In the genomic region with DNA sequence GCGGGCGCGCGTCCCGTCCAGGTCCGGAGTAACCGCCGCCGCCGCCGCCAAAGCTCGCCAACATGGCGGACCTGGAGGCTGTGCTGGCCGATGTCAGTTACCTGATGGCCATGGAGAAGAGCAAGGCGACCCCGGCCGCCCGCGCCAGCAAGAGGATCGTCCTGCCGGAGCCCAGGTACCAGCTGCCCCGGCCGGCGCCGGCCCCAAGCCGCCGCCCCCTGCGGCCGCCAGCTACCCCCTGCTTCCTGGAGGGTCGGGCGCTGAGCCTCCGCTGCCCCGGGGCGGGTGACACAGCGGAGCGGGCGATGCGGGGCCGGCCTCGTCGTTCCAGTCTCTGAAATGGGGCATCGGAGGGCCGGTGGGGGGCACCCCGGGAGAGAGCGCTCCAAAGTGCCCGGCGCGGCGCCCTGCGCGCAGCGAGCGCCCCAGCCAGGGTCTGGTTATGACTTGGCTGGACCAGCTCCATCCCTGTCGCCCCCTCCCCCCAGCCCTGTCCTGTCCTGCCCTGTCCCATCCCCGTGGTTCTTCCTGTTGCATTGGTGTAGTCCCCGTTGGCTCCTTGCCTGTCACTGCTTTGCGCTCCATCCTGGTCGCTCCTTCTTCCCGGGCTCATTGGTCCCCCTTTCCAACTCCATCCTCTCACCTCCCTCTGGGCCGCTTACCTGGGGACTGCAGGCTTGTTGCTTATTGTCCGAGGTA, we compare ENCODE assay signal across 8 cellular contexts. TPM values are rescaled to one million over a fixed set of nuclear protein-coding genes. Genes with fewer than 3 reads are reported as not detected.
DNase-seq lines count a peak whose midpoint lies in the region; ATAC-seq and TF ChIP-seq lines count a peak whose summit lies in the region.

No MANE protein-coding gene starts in this region.

- TF ChIP-seq POLR2A in IMR-90 (IDR thresholded peaks at IDR 0.05; ENCODE audit: low read depth, low read length) (no peak), heart left ventricle (IDR thresholded peaks at IDR 0.05) (no peak), prostate gland (IDR thresholded peaks at IDR 0.05) (no peak)

- dilution Hi-C loops in IMR-90 (cut with HindIII; ENCODE audit: low sequenced_read_pairs, unreplicated experiment), result no loop called here

- TF ChIP-seq CTCF in IMR-90 (conservative IDR thresholded peaks at IDR 0.05; ENCODE audit: low read depth, low read length), result no peak
- TF ChIP-seq CTCF in heart left ventricle (IDR thresholded peaks at IDR 0.05), result no peak
- TF ChIP-seq CTCF in prostate gland (IDR thresholded peaks at IDR 0.05), result no peak

- H3K4me1 Mint-ChIP-seq in activated T-cell treated with anti-CD3 and anti-CD28 coated beads, Interleukin-2, amount 50 U/mL, for 4 hours (ENCODE audit: low read depth), result peaks cover 28% of the 10 kb centered on the region

- in situ Hi-C loops in IMR-90 (cut with MboI; ENCODE audit: low sequenced_read_pairs), result no loop called here

- H3K4me1 ChIP-seq in IMR-90 (ENCODE audit: control insufficient read depth, insufficient read depth, low read length) (no peaks in the 10 kb centered on the region), heart left ventricle (peaks cover 0 to 60% (median 10%) of the 10 kb centered on the region in 12 donors), prostate gland (replicated peaks) (peaks cover 4% of the 10 kb centered on the region)

- peak overlapping the region; percentile 84 for H2AFZ ChIP-seq in IMR-90 (replicated peaks; ENCODE audit: low read length, poor library complexity)

- no peak overlapping the region for H2BK15ac ChIP-seq in IMR-90 (ENCODE audit: low read depth, low read length)

- POLR2A ChIA-PET in IMR-90 (lab: Charles Lee; ENCODE audit: unreplicated experiment), result no interaction called here
- POLR2A ChIA-PET in HEK293T (lab: Yijun Ruan, JAX), result interaction anchor here (1.0 to 1.1 kb wide), 2 partner anchors 71 to 118 kb away, joined by 3 read pairs; no protein-coding TSS in a partner anchor

- no TSS peak for BruUV-seq in IMR-90 (replicated peaks; lab: Mats Ljungman, UMichigan)

- no peak overlapping the region for H4K91ac ChIP-seq in IMR-90 (ENCODE audit: insufficient read depth, low read depth, low read length)

- H2BK120ac ChIP-seq in IMR-90 (ENCODE audit: low read depth, low read length), result no peak overlapping the region

- H3K27me3 Mint-ChIP-seq in activated T-cell treated with anti-CD3 and anti-CD28 coated beads, Interleukin-2, amount 50 U/mL, for 4 hours (ENCODE audit: low read depth), result peaks cover 35% of the 10 kb centered on the region

- no peak overlapping the region for H4K8ac ChIP-seq in IMR-90 (ENCODE audit: low read depth in 2 of 2, low read length in 2 of 2)

- H4K20me1 ChIP-seq in IMR-90 (ENCODE audit: insufficient read depth, low read length), result no peaks in the 10 kb centered on the region

- H3K4me3 ChIP-seq in IMR-90 (ENCODE audit: insufficient read depth, low read depth, low read length) (peak overlapping the region; percentile 97), heart left ventricle (peak overlapping the region; percentile 69 to 96 (median 86)), prostate gland (peak overlapping the region; percentile 92 to 97)

- no peaks in the 10 kb centered on the region for H3K36me3 ChIP-seq in IMR-90 (ENCODE audit: control insufficient read depth, insufficient read depth, low read length)
- H3K36me3 ChIP-seq in heart left ventricle, result no peaks in the 10 kb centered on the region
- H3K36me3 ChIP-seq in prostate gland, result no peaks in the 10 kb centered on the region

- no peaks in the 10 kb centered on the region for H3K36me3 Mint-ChIP-seq in activated T-cell treated with anti-CD3 and anti-CD28 coated beads, Interleukin-2, amount 50 U/mL, for 4 hours (ENCODE audit: insufficient read depth)

- no peak overlapping the region for H3K23ac ChIP-seq in IMR-90 (ENCODE audit: low read depth, low read length)

- H3K9ac ChIP-seq in IMR-90 (ENCODE audit: low read depth, low read length), result no peak overlapping the region; the same call in 1 of the 2 replicates

- H2AK5ac ChIP-seq in IMR-90 (ENCODE audit: low read depth, low read length), result no peak overlapping the region

- intact Hi-C loops in IMR-90 (cut with micrococcal nuclease), result no loop called here
- intact Hi-C loops in heart left ventricle (cut with DNase I), result loop anchor here in 3 of 10 donors (10.0 kb wide), 2 partner anchors 100 to 130 kb away; no protein-coding TSS in a partner anchor
- intact Hi-C loops in prostate gland (cut with DNase I), result no loop called here
- intact Hi-C loops in posterior vena cava (cut with DNase I), result no loop called here

- no peak overlapping the region for H2BK20ac ChIP-seq in IMR-90 (ENCODE audit: low read depth, low read length)

- H3K14ac ChIP-seq in IMR-90 (replicated peaks; ENCODE audit: low read depth, low read length), result no peak overlapping the region

- peak overlapping the region; percentile 8 for H2AK9ac ChIP-seq in IMR-90 (replicated peaks; ENCODE audit: low read depth, low read length, poor library complexity)

- no peak overlapping the region for H3K27ac ChIP-seq in IMR-90 (ENCODE audit: insufficient read depth, low read length)
- H3K27ac ChIP-seq in heart left ventricle, result peak overlapping the region in 8 of 12 donors; percentile 55 to 87 (median 62)
- peak overlapping the region; percentile 78 to 87 for H3K27ac ChIP-seq in prostate gland

- no peak overlapping the region for H3K18ac ChIP-seq in IMR-90 (ENCODE audit: low read depth, low read length)

- H3K79me1 ChIP-seq in IMR-90 (ENCODE audit: low read depth in 1 of 2, low read length in 2 of 2), result no peaks in the 10 kb centered on the region

- H3K4ac ChIP-seq in IMR-90 (ENCODE audit: low read depth, low read length), result no peak overlapping the region

- ATAC-seq in IMR-90 (ENCODE audit: low read depth) (peak; percentile 53), heart left ventricle (peak in 2 of 4 donors; percentile 15 to 36)
- ATAC-seq in activated T-cell treated with anti-CD3 and anti-CD28 coated beads, Interleukin-2, amount 50 U/mL, for 4 hours, result peak; percentile 37 to 38

- no peak for TF ChIP-seq RAD21 in IMR-90 (IDR thresholded peaks at IDR 0.05; ENCODE audit: low read length)

- H3K9me3 Mint-ChIP-seq in activated T-cell treated with anti-CD3 and anti-CD28 coated beads, Interleukin-2, amount 50 U/mL, for 4 hours, result no peaks in the 10 kb centered on the region

- peak; percentile 71 for DNase-seq in activated CD8-positive, alpha-beta memory T cell treated with anti-CD3 and anti-CD28 coated beads for 24 hours
- no peak for DNase-seq in activated CD8-positive, alpha-beta memory T cell treated with anti-CD3 and anti-CD28 coated beads, Interleukin-2, amount 50 U/mL, for 4 hours
- DNase-seq in IMR-90 (no peak), heart left ventricle (peak; percentile 26 to 67 (median 40)), prostate gland (ENCODE audit: low spot score) (peak; percentile 47), HEK293T (ENCODE audit: extremely low spot score) (no peak), posterior vena cava (ENCODE audit: low spot score) (no peak)
- DNase-seq in activated T-cell treated with anti-CD3 and anti-CD28 coated beads, Interleukin-2, amount 50 U/mL, for 4 hours, result peak; percentile 8

- WGBS in IMR-90 (ENCODE audit: extremely low coverage in 2 of 2, insufficient read length in 1 of 2), 2 experiments, result 1% methylated on average over 23 of the region's 61 CpGs; no CpG with 5 or more reads in 1 of the 2 experiments
- 0 to 2% (median 1%) methylated on average over 16 to 61 of the region's 61 CpGs for WGBS in heart left ventricle, 4 donors
- 1% methylated on average over 33 of the region's 61 CpGs for WGBS in prostate gland

- H3K9me3 ChIP-seq in IMR-90 (ENCODE audit: control insufficient read depth, insufficient read depth, low read length) (no peaks in the 10 kb centered on the region), heart left ventricle (no peaks in the 10 kb centered on the region), prostate gland (no peaks in the 10 kb centered on the region)

- H4K5ac ChIP-seq in IMR-90 (ENCODE audit: low read depth, low read length), result no peak overlapping the region

- peak overlapping the region; percentile 95 for H3K4me3 Mint-ChIP-seq in activated T-cell treated with anti-CD3 and anti-CD28 coated beads, Interleukin-2, amount 50 U/mL, for 4 hours

- peak overlapping the region; percentile 91 for H3K4me2 ChIP-seq in IMR-90 (ENCODE audit: low read depth, low read length)

- no peak overlapping the region for H3K56ac ChIP-seq in IMR-90 (ENCODE audit: extremely low read depth, insufficient read depth, low read length)

- H3K9me1 ChIP-seq in IMR-90 (ENCODE audit: insufficient read depth, low read length), result no peaks in the 10 kb centered on the region

- CTCF ChIA-PET in IMR-90 (lab: Yijun Ruan, JAX), result no interaction called here
- CTCF ChIA-PET in HEK293T (lab: Yijun Ruan, JAX), result no interaction called here

- H2BK5ac ChIP-seq in IMR-90 (ENCODE audit: low read depth, low read length, poor library complexity, severe bottlenecking), result no peak overlapping the region

- H3K27me3 ChIP-seq in IMR-90 (ENCODE audit: control insufficient read depth, insufficient read depth, low read length), result peaks cover 20% of the 10 kb centered on the region
- no peaks in the 10 kb centered on the region for H3K27me3 ChIP-seq in heart left ventricle
- H3K27me3 ChIP-seq in prostate gland (replicated peaks; ENCODE audit: insufficient read depth), result no peaks in the 10 kb centered on the region

TF ChIP-seq in IMR-90, 13 proteins besides CTCF, POLR2A, EP300 and RAD21 (continues in another document):
- TF ChIP-seq CHD1 (IDR thresholded peaks at IDR 0.05; ENCODE audit: low read depth, low read length), result no peak

TF ChIP-seq in HEK293T, 16 proteins besides CTCF, POLR2A, EP300 and RAD21 (continues in another document):
- TF ChIP-seq ELF4 (IDR thresholded peaks at IDR 0.05), result no peak
- TF ChIP-seq ZNF384 (IDR thresholded peaks at IDR 0.05), result no peak
- no peak for TF ChIP-seq L3MBTL2 (conservative IDR thresholded peaks at IDR 0.05)
- TF ChIP-seq HDGF (IDR thresholded peaks at IDR 0.05; ENCODE audit: borderline replicate concordance), result no peak
- TF ChIP-seq, protein P1, sequence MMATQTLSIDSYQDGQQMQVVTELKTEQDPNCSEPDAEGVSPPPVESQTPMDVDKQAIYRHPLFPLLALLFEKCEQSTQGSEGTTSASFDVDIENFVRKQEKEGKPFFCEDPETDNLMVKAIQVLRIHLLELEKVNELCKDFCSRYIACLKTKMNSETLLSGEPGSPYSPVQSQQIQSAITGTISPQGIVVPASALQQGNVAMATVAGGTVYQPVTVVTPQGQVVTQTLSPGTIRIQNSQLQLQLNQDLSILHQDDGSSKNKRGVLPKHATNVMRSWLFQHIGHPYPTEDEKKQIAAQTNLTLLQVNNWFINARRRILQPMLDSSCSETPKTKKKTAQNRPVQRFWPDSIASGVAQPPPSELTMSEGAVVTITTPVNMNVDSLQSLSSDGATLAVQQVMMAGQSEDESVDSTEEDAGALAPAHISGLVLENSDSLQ (IDR thresholded peaks at IDR 0.05), result no peak

RNA-seq across cellular contexts. Expression of a gene that starts 0.7 kb away (rescaled TPM):
- total RNA-seq in IMR-90 (2012; rRNA removed) (1.6 and 1.9 TPM in 2 replicates), heart left ventricle (10 to 100 TPM in 2 of 9 donors, 1 to 10 TPM in 7; 3.6 to 16.2 (median 6.3) TPM), prostate gland (10 to 100 TPM; 10.2 to 16.9 TPM), posterior vena cava (1 to 10 TPM; 7.7 to 8.2 TPM)
- polyA plus RNA-seq in IMR-90 (2012; rRNA removed) (0.58 and 0.80 TPM in 2 replicates), heart left ventricle (1 to 10 TPM; 1.1 to 2.0 TPM)
- polyA plus RNA-seq in IMR-90 (2012; cell fraction: cytosol; rRNA removed), result 0.15 and 0.23 TPM in 2 replicates
- 0.22 and 1.1 TPM in 2 replicates for polyA plus RNA-seq in IMR-90 (2012; cell fraction: nucleus; rRNA removed; ENCODE audit: low replicate concordance)
- 1 to 10 TPM; 5.2 to 6.7 (median 5.3) TPM for total RNA-seq in activated T-cell treated with anti-CD3 and anti-CD28 coated beads, Interleukin-2, amount 50 U/mL, for 4 hours

Comparison
In these comparisons a context has a peak if more than half of its experiments do, and no peak if none do; other contexts are left out.
1. DNase-seq: peak in activated CD8-positive, alpha-beta memory T cell treated with anti-CD3 and anti-CD28 coated beads for 24 hours (single experiment), activated T-cell treated with anti-CD3 and anti-CD28 coated beads, Interleukin-2, amount 50 U/mL, for 4 hours (single experiment), heart left ventricle (5 of 5) and prostate gland (single experiment); none in activated CD8-positive, alpha-beta memory T cell treated with anti-CD3 and anti-CD28 coated beads, Interleukin-2, amount 50 U/mL, for 4 hours (single experiment), IMR-90 (single experiment), HEK293T (single experiment) and posterior vena cava (single experiment).
2. Peak in every context shown above with its lines, with median percentiles within 50 percentile points of each other: H3K4me3 ChIP-seq.